In genomic region chr5:50966986-50967385, GRCh38 we compare ENCODE assay signal across 9 cellular contexts.
DNase-seq lines count a peak whose midpoint lies in the region; ATAC-seq and TF ChIP-seq lines count a peak whose summit lies in the region.
"Had no signal": no experiment of that assay in that cellular context is flagged by ENCODE, and none has a peak within 500 bp of the region (broad histone marks: within the 10 kb centered on the region; RNA-seq: fewer than 3 reads in every experiment).

No MANE protein-coding gene starts in this region.

- peak overlapping the region in 1 of 7 donors; percentile 12 for H3K27ac Mint-ChIP-seq in CD14-positive monocyte
- no peak overlapping the region for H3K27ac Mint-ChIP-seq in dendritic cell treated with granulocyte-macrophage colony-stimulating factor and Interleukin-4, amounts not matched to agents 40 ng/mL and 50 ng/mL, for 4 days
- no peak overlapping the region for H3K27ac Mint-ChIP-seq in natural killer cell treated with Interleukin-12 subunit alpha and Interleukin-12 subunit beta and Interleukin-15 and Interleukin-18, amount 100 ng/mL, for 72 hours

- no peak for ATAC-seq in natural killer cell treated with Interleukin-12 subunit alpha and Interleukin-12 subunit beta and Interleukin-15 and Interleukin-18, amount 100 ng/mL, for 72 hours
- ATAC-seq in HG02678 (IDR thresholded peaks at IDR 0.05; ENCODE audit: unreplicated experiment) (no peak), HG02981 (IDR thresholded peaks at IDR 0.05; ENCODE audit: unreplicated experiment) (no peak), HG02642 (IDR thresholded peaks at IDR 0.05; ENCODE audit: poor library complexity, unreplicated experiment) (no peak)

- H3K4me3 ChIP-seq in MG63: peak overlapping the region; percentile 44

- no peak for TF ChIP-seq CTCF in CD14-positive monocyte (IDR thresholded peaks at IDR 0.05)

- intact Hi-C loops in CD14-positive monocyte (cut with micrococcal nuclease): loop anchor here in 1 of 2 donors (5.0 kb wide), 1 partner anchor 1690 kb away; no protein-coding TSS in a partner anchor
- intact Hi-C loops in dendritic cell treated with granulocyte-macrophage colony-stimulating factor and Interleukin-4, amounts not matched to agents 40 ng/mL and 50 ng/mL, for 4 days (cut with micrococcal nuclease): loop anchor here (10.0 kb wide), 1 partner anchor 1038 kb away; no protein-coding TSS in a partner anchor

- H3K27me3 Mint-ChIP-seq in CD14-positive monocyte (ENCODE audit: low read depth in 3 of 3): peaks cover 85 to 94% (median 90%) of the 10 kb centered on the region in 3 donors
- H3K27me3 Mint-ChIP-seq in dendritic cell treated with granulocyte-macrophage colony-stimulating factor and Interleukin-4, amounts not matched to agents 40 ng/mL and 50 ng/mL, for 4 days: peaks cover 86% of the 10 kb centered on the region
- peaks cover 58 to 88% of the 10 kb centered on the region in 2 donors for H3K27me3 Mint-ChIP-seq in natural killer cell treated with Interleukin-12 subunit alpha and Interleukin-12 subunit beta and Interleukin-15 and Interleukin-18, amount 100 ng/mL, for 72 hours

- peaks cover 3% of the 10 kb centered on the region; the same call in 1 of the 2 replicates for H3K27me3 ChIP-seq in MG63

- H3K4me3 Mint-ChIP-seq in CD14-positive monocyte: peak overlapping the region; percentile 84 to 97
- H3K4me3 Mint-ChIP-seq in dendritic cell treated with granulocyte-macrophage colony-stimulating factor and Interleukin-4, amounts not matched to agents 40 ng/mL and 50 ng/mL, for 4 days: peak overlapping the region; percentile 88
- H3K4me3 Mint-ChIP-seq in natural killer cell treated with Interleukin-12 subunit alpha and Interleukin-12 subunit beta and Interleukin-15 and Interleukin-18, amount 100 ng/mL, for 72 hours: peak overlapping the region; percentile 47

- DNase-seq in CD14-positive monocyte (ENCODE audit: low spot score): no peak
- DNase-seq in MG63: no peak
- no peak for DNase-seq in natural killer cell treated with Interleukin-12 subunit alpha and Interleukin-12 subunit beta and Interleukin-15 and Interleukin-18, amount 100 ng/mL, for 72 hours (ENCODE audit: low spot score)
- no peak for DNase-seq in NCI-H226
- DNase-seq: effector CD8-positive, alpha-beta T cell had no signal

- H3K36me3 Mint-ChIP-seq in CD14-positive monocyte: peaks cover 6 to 17% of the 10 kb centered on the region in 2 donors
- peaks cover 5% of the 10 kb centered on the region for H3K36me3 Mint-ChIP-seq in dendritic cell treated with granulocyte-macrophage colony-stimulating factor and Interleukin-4, amounts not matched to agents 40 ng/mL and 50 ng/mL, for 4 days (ENCODE audit: low read depth)
- peaks cover 8% of the 10 kb centered on the region for H3K36me3 Mint-ChIP-seq in natural killer cell treated with Interleukin-12 subunit alpha and Interleukin-12 subunit beta and Interleukin-15 and Interleukin-18, amount 100 ng/mL, for 72 hours

- H3K36me3 ChIP-seq in MG63: no peaks in the 10 kb centered on the region

- peaks cover 57% of the 10 kb centered on the region for H3K4me1 Mint-ChIP-seq in CD14-positive monocyte
- H3K4me1 Mint-ChIP-seq in dendritic cell treated with granulocyte-macrophage colony-stimulating factor and Interleukin-4, amounts not matched to agents 40 ng/mL and 50 ng/mL, for 4 days (ENCODE audit: low read depth): peaks cover 64% of the 10 kb centered on the region
- peaks cover 31 to 40% of the 10 kb centered on the region in 2 donors for H3K4me1 Mint-ChIP-seq in natural killer cell treated with Interleukin-12 subunit alpha and Interleukin-12 subunit beta and Interleukin-15 and Interleukin-18, amount 100 ng/mL, for 72 hours (ENCODE audit: low read depth in 2 of 2)

- no peaks in the 10 kb centered on the region for H3K9me3 ChIP-seq in MG63

- H3K9me3 Mint-ChIP-seq in CD14-positive monocyte: peaks cover 0 to 47% (median 28%) of the 10 kb centered on the region in 7 donors
- no peaks in the 10 kb centered on the region for H3K9me3 Mint-ChIP-seq in dendritic cell treated with granulocyte-macrophage colony-stimulating factor and Interleukin-4, amounts not matched to agents 40 ng/mL and 50 ng/mL, for 4 days
- H3K9me3 Mint-ChIP-seq in natural killer cell treated with Interleukin-12 subunit alpha and Interleukin-12 subunit beta and Interleukin-15 and Interleukin-18, amount 100 ng/mL, for 72 hours: no peaks in the 10 kb centered on the region
